In the genomic region with DNA sequence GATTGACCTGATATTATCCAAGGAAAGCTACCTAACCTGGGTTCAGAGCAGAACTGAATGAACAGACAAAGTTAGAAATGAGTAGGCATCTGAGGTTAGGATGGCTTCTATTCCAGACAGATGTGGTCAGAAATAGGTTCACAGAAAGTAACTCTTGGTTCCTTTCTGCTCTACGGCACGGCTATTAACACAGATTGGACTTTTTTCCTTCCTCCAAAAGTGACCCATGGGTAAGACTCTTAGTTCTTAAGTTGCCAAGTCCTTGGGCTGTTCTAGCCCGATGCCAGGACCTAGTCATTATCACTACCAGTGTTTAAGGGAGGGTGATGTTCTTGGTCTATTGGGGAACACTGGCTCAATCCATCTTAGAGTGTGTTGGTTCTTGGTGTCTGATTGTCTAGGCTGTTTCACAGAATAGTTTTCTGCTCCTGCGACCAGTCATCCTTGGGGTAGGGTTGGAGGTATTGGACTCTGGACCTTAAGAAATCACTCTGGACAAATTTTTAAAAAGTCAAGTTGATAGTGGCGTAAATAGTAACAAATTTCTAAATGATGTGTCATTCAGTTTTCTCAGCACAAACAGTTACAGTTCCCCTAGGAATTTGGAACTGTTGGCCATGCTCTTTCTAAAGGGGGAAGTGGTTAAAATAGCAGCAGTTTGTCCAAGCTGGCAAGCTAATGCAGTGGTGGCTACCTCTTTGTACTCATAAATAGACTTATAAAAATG, we compare ENCODE assay signal across 8 cellular contexts.
DNase-seq lines count a peak whose midpoint lies in the region; ATAC-seq and TF ChIP-seq lines count a peak whose summit lies in the region.

No MANE protein-coding gene starts in this region.

- TF ChIP-seq CTCF in PC-3 (conservative IDR thresholded peaks at IDR 0.05; ENCODE audit: low read depth, low read length) (no peak), lung (IDR thresholded peaks at IDR 0.05; ENCODE audit: control extremely low read depth, extremely low read depth) (no peak)

- WGBS in lung, 2 donors = 50 to 56% methylated on average over 5 of the region's 5 CpGs

- POLR2A ChIA-PET in PC-3 (lab: Charles Lee; ENCODE audit: unreplicated experiment) = no interaction called here

- H3F3A ChIP-seq in PC-3 (ENCODE audit: low read length, unreplicated experiment) = no peaks in the 10 kb centered on the region

- H3K4me2 ChIP-seq in PC-3 (ENCODE audit: low read length) = no peak overlapping the region

- no peak overlapping the region for H3K9ac ChIP-seq in PC-3 (ENCODE audit: low read length)

- CTCF ChIA-PET in PC-3 (lab: Charles Lee) = no interaction called here

- in situ Hi-C loops in G401 (cut with HindIII; ENCODE audit: low sequenced_read_pairs) = no loop called here

- peak; percentile 3 for DNase-seq in Daoy (ENCODE audit: low read depth)
- DNase-seq in PC-3 = peak; percentile 76
- DNase-seq in lung (ENCODE audit: low spot score) = no peak
- no peak for DNase-seq in G401 (ENCODE audit: low spot score)
- no peak for DNase-seq in SW 1271 (lab: John Stamatoyannopoulos, UW)
- no peak for DNase-seq in NCI-H345 (lab: John Stamatoyannopoulos, UW)

- intact Hi-C loops in PC-3 (cut with micrococcal nuclease) = loop anchor here (1.0 to 5.0 kb wide), 2 partner anchors 35 to 58 kb away; no protein-coding TSS in a partner anchor

- H3K9me2 ChIP-seq in PC-3 (replicated peaks; ENCODE audit: low read length) = no peaks in the 10 kb centered on the region

- H3K27ac ChIP-seq in PC-3 (ENCODE audit: low read length) = peak overlapping the region; percentile 28; the same call in 1 of the 2 replicates
- peak overlapping the region in 1 of 2 donors; percentile 26 for H3K27ac ChIP-seq in lung (ENCODE audit: low read depth in 1 of 2, low read length in 1 of 2)

- H3K27me3 ChIP-seq in PC-3 (ENCODE audit: low read length) = no peaks in the 10 kb centered on the region
- H3K27me3 ChIP-seq in lung (ENCODE audit: control insufficient read depth, insufficient read depth) = no peaks in the 10 kb centered on the region

- H3K36me3 ChIP-seq in PC-3 (ENCODE audit: low read depth, low read length) = no peaks in the 10 kb centered on the region
- H3K36me3 ChIP-seq in lung (ENCODE audit: control insufficient read depth in 2 of 2, insufficient read depth in 2 of 2, low read length in 2 of 2) = no peaks in the 10 kb centered on the region

- ATAC-seq in GM21786 (IDR thresholded peaks at IDR 0.05; ENCODE audit: unreplicated experiment) (peak; percentile 54), PC-3 (peak; percentile 96), lung (ENCODE audit: insufficient read depth, low FRiP score) (peak; percentile 73), GM19452 (IDR thresholded peaks at IDR 0.05; ENCODE audit: unreplicated experiment) (no peak)

- H4K20me1 ChIP-seq in PC-3 (ENCODE audit: low read length) = no peaks in the 10 kb centered on the region

- H3K4me3 ChIP-seq in PC-3 (ENCODE audit: low read length) (no peak overlapping the region), lung (no peak overlapping the region)

- H3K79me2 ChIP-seq in PC-3 (ENCODE audit: low read length) = no peaks in the 10 kb centered on the region

- H3K4me1 ChIP-seq in PC-3 (ENCODE audit: insufficient read depth, low read length) = peaks cover 14% of the 10 kb centered on the region; the same call in 1 of the 2 replicates
- H3K4me1 ChIP-seq in lung (ENCODE audit: control insufficient read depth in 2 of 2, insufficient read depth in 2 of 2, low read length in 2 of 2) = no peaks in the 10 kb centered on the region

- no peak overlapping the region for H2AFZ ChIP-seq in PC-3 (ENCODE audit: low read length)

- no TSS peak for BruUV-seq in PC-3 (replicated peaks; lab: Mats Ljungman, UMichigan)

- H3K9me3 ChIP-seq in PC-3 (ENCODE audit: low read length) (no peaks in the 10 kb centered on the region), lung (ENCODE audit: control insufficient read depth in 2 of 2, insufficient read depth in 1 of 2, low read length in 1 of 2) (peaks cover 0 to 7% of the 10 kb centered on the region in 2 donors)

Comparison
In these comparisons a context has a peak if more than half of its experiments do, and no peak if none do; other contexts are left out.
1. DNase-seq: peak in Daoy (single experiment) and PC-3 (single experiment); none in lung (single experiment), G401 (single experiment), SW 1271 (0 of 2) and NCI-H345 (single experiment).